14 cellular contexts compared by ENCODE assay signal in genomic region chr17:48471807-48472484, GRCh38. TPM values are rescaled to one million over a fixed set of nuclear protein-coding genes. Genes with fewer than 3 reads are reported as not detected.
DNase-seq lines count a peak whose midpoint lies in the region; ATAC-seq, FAIRE-seq and TF ChIP-seq lines count a peak whose summit lies in the region.
"Had no signal": no experiment of that assay in that cellular context is flagged by ENCODE, and none has a peak within 500 bp of the region (broad histone marks: within the 10 kb centered on the region; RNA-seq: fewer than 3 reads in every experiment).

No MANE protein-coding gene starts in this region.

- H3K9ac ChIP-seq in endodermal cell (ENCODE audit: extremely low read depth, low read length, poor library complexity, severe bottlenecking) = no peak overlapping the region

- no peak overlapping the region for H3K4me3 Mint-ChIP-seq in activated CD8-positive, alpha-beta T cell treated with anti-CD3 and anti-CD28 coated beads, Interleukin-2, amount 10 ng/mL, durations not matched to agents 7 days and 5 days
- H3K4me3 Mint-ChIP-seq in activated CD8-positive, alpha-beta T cell treated with anti-CD3 and anti-CD28 coated beads for 36 hours = no peak overlapping the region
- no peak overlapping the region for H3K4me3 Mint-ChIP-seq in endodermal cell
- H3K4me3 Mint-ChIP-seq in osteocyte (ENCODE audit: unreplicated experiment) = no peak overlapping the region

- H3K9me3 ChIP-seq in endodermal cell (ENCODE audit: control insufficient read depth, low read length) (no peaks in the 10 kb centered on the region), adrenal gland (replicated peaks in 1 of 3) (no peaks in the 10 kb centered on the region)
- H3K9me3 ChIP-seq: upper lobe of right lung had no signal

- intact Hi-C loops in activated CD8-positive, alpha-beta T cell treated with anti-CD3 and anti-CD28 coated beads for 36 hours (cut with micrococcal nuclease) = no loop called here
- intact Hi-C loops in adrenal gland (cut with DNase I) = no loop called here

- TF ChIP-seq POLR2A in adrenal gland (IDR thresholded peaks at IDR 0.05) = no peak

- peak; percentile 13 for FAIRE-seq in urothelium cell line (lab: Jason Lieb, UNC)
- FAIRE-seq: endometrium had no signal

- 80 to 88% methylated on average over 5 to 9 of the region's 9 CpGs for WGBS in endodermal cell (ENCODE audit: insufficient coverage in 1 of 2, insufficient read length in 1 of 2), 2 experiments
- WGBS in adrenal gland, 4 donors = 72 to 79% (median 77%) methylated on average over 7 to 9 of the region's 9 CpGs

- peak overlapping the region; percentile 62 for H3K27ac Mint-ChIP-seq in activated CD8-positive, alpha-beta T cell treated with anti-CD3 and anti-CD28 coated beads, Interleukin-2, amount 10 ng/mL, durations not matched to agents 7 days and 5 days
- no peak overlapping the region for H3K27ac Mint-ChIP-seq in activated CD8-positive, alpha-beta T cell treated with anti-CD3 and anti-CD28 coated beads for 36 hours
- H3K27ac Mint-ChIP-seq in endodermal cell = no peak overlapping the region
- H3K27ac Mint-ChIP-seq in osteocyte (ENCODE audit: unreplicated experiment) = no peak overlapping the region

- no peaks in the 10 kb centered on the region for H3K36me3 Mint-ChIP-seq in activated CD8-positive, alpha-beta T cell treated with anti-CD3 and anti-CD28 coated beads, Interleukin-2, amount 10 ng/mL, durations not matched to agents 7 days and 5 days (ENCODE audit: low read depth)
- H3K36me3 Mint-ChIP-seq in activated CD8-positive, alpha-beta T cell treated with anti-CD3 and anti-CD28 coated beads for 36 hours (ENCODE audit: low read depth) = no peaks in the 10 kb centered on the region
- H3K36me3 Mint-ChIP-seq in endodermal cell (ENCODE audit: low read depth) = no peaks in the 10 kb centered on the region
- H3K36me3 Mint-ChIP-seq in osteocyte (ENCODE audit: unreplicated experiment) = no peaks in the 10 kb centered on the region
- H3K36me3 Mint-ChIP-seq: brain had no signal

- DNase-seq in activated CD8-positive, alpha-beta T cell treated with anti-CD3 and anti-CD28 coated beads, Interleukin-2, amount 10 ng/mL, durations not matched to agents 7 days and 5 days = no peak
- DNase-seq in activated CD8-positive, alpha-beta T cell treated with anti-CD3 and anti-CD28 coated beads for 36 hours = no peak
- DNase-seq in NCI-H2227 treated with DMSO at 0.1 percent for 48 hours (lab: John Stamatoyannopoulos, UW) (peak; percentile 87), endodermal cell (peak; percentile 81), urothelium cell line (ENCODE audit: low spot score) (no peak), adrenal gland (no peak), GM03348 (ENCODE audit: low spot score) (no peak), osteocyte (ENCODE audit: extremely low spot score, unreplicated experiment) (no peak)
- DNase-seq: activated effector memory CD4-positive, alpha-beta T cell treated with anti-CD3 and anti-CD28 coated beads, Interleukin-2, amount 50 U/mL, for 16 hours; NCI-H526 treated with DMSO at 0.1 percent for 48 hours; upper lobe of right lung had no signal

- H3K27me3 ChIP-seq in endodermal cell (ENCODE audit: control insufficient read depth, insufficient read depth, low read length, poor library complexity, severe bottlenecking) (peaks cover 31% of the 10 kb centered on the region), adrenal gland (no peaks in the 10 kb centered on the region)

- H3K27me3 Mint-ChIP-seq in activated CD8-positive, alpha-beta T cell treated with anti-CD3 and anti-CD28 coated beads, Interleukin-2, amount 10 ng/mL, durations not matched to agents 7 days and 5 days (ENCODE audit: low read depth) = peaks cover 14% of the 10 kb centered on the region
- H3K27me3 Mint-ChIP-seq in activated CD8-positive, alpha-beta T cell treated with anti-CD3 and anti-CD28 coated beads for 36 hours = no peaks in the 10 kb centered on the region
- H3K27me3 Mint-ChIP-seq in endodermal cell (ENCODE audit: insufficient read depth) = peaks cover 75% of the 10 kb centered on the region
- H3K27me3 Mint-ChIP-seq in osteocyte (ENCODE audit: unreplicated experiment) = peaks cover 27% of the 10 kb centered on the region

- H3K4me1 Mint-ChIP-seq in activated CD8-positive, alpha-beta T cell treated with anti-CD3 and anti-CD28 coated beads, Interleukin-2, amount 10 ng/mL, durations not matched to agents 7 days and 5 days (ENCODE audit: low read depth) = peaks cover 10% of the 10 kb centered on the region
- H3K4me1 Mint-ChIP-seq in activated CD8-positive, alpha-beta T cell treated with anti-CD3 and anti-CD28 coated beads for 36 hours (ENCODE audit: low read depth) = peaks cover 8% of the 10 kb centered on the region
- peaks cover 17% of the 10 kb centered on the region for H3K4me1 Mint-ChIP-seq in endodermal cell
- H3K4me1 Mint-ChIP-seq in osteocyte (ENCODE audit: unreplicated experiment) = no peaks in the 10 kb centered on the region
- H3K4me1 Mint-ChIP-seq: brain had no signal

- H3K36me3 ChIP-seq in endodermal cell (ENCODE audit: control insufficient read depth, insufficient read depth, low read length) = no peaks in the 10 kb centered on the region
- H3K36me3 ChIP-seq in adrenal gland (replicated peaks in 1 of 2) = no peaks in the 10 kb centered on the region
- H3K36me3 ChIP-seq: upper lobe of right lung had no signal

- CTCF ChIA-PET in activated CD8-positive, alpha-beta T cell treated with anti-CD3 and anti-CD28 coated beads, Interleukin-2, amount 10 ng/mL, durations not matched to agents 7 days and 5 days (lab: Charles Lee) = interaction anchor here (1.0 to 1.7 kb wide), 7 partner anchors 20 to 137 kb away, joined by 3 to 6 read pairs (median 3); partner anchors contain the start of gene HOXB5
- CTCF ChIA-PET in activated CD8-positive, alpha-beta T cell treated with anti-CD3 and anti-CD28 coated beads for 36 hours (lab: Charles Lee) = interaction anchor here (0.9 to 2.1 kb wide), 7 partner anchors 9 to 164 kb away, joined by 3 to 9 read pairs (median 5); partner anchors contain the start of gene HOXB5

- POLR2A ChIA-PET in activated CD8-positive, alpha-beta T cell treated with anti-CD3 and anti-CD28 coated beads, Interleukin-2, amount 10 ng/mL, durations not matched to agents 7 days and 5 days (lab: Charles Lee) = interaction anchor here (0.5 kb wide), 1 partner anchor 106 kb away, joined by 4 read pairs; no protein-coding TSS in a partner anchor
- POLR2A ChIA-PET in activated CD8-positive, alpha-beta T cell treated with anti-CD3 and anti-CD28 coated beads for 36 hours (lab: Charles Lee) = no interaction called here

- H3K4me1 ChIP-seq in endodermal cell (ENCODE audit: control insufficient read depth, insufficient read depth, low read length) (peaks cover 8% of the 10 kb centered on the region), adrenal gland (replicated peaks in 1 of 2) (no peaks in the 10 kb centered on the region)
- H3K4me1 ChIP-seq: upper lobe of right lung had no signal

- no peak overlapping the region for H3K27ac ChIP-seq in endodermal cell (ENCODE audit: low read depth, low read length)
- no peak overlapping the region for H3K27ac ChIP-seq in adrenal gland
- H3K27ac ChIP-seq: upper lobe of right lung had no signal

- no peaks in the 10 kb centered on the region for H3K9me3 Mint-ChIP-seq in activated CD8-positive, alpha-beta T cell treated with anti-CD3 and anti-CD28 coated beads, Interleukin-2, amount 10 ng/mL, durations not matched to agents 7 days and 5 days (ENCODE audit: insufficient read depth)
- no peaks in the 10 kb centered on the region for H3K9me3 Mint-ChIP-seq in activated CD8-positive, alpha-beta T cell treated with anti-CD3 and anti-CD28 coated beads for 36 hours
- no peaks in the 10 kb centered on the region for H3K9me3 Mint-ChIP-seq in endodermal cell
- no peaks in the 10 kb centered on the region for H3K9me3 Mint-ChIP-seq in osteocyte (ENCODE audit: unreplicated experiment)
- H3K9me3 Mint-ChIP-seq: brain had no signal

- TF ChIP-seq CTCF in activated CD8-positive, alpha-beta T cell treated with anti-CD3 and anti-CD28 coated beads for 36 hours (IDR thresholded peaks at IDR 0.05) = no peak
- TF ChIP-seq CTCF in endodermal cell (conservative IDR thresholded peaks at IDR 0.05) (peak; percentile 57), adrenal gland (IDR thresholded peaks at IDR 0.05) (no peak), osteocyte (IDR thresholded peaks at IDR 0.05) (no peak)

- no peak for ATAC-seq in activated CD8-positive, alpha-beta T cell treated with anti-CD3 and anti-CD28 coated beads, Interleukin-2, amount 10 ng/mL, durations not matched to agents 7 days and 5 days
- ATAC-seq in activated CD8-positive, alpha-beta T cell treated with anti-CD3 and anti-CD28 coated beads for 36 hours = no peak
- ATAC-seq: left lobe of liver had no signal

- no peak overlapping the region for H3K4me3 ChIP-seq in endodermal cell (ENCODE audit: low read length)
- H3K4me3 ChIP-seq in adrenal gland = no peak overlapping the region
- H3K4me3 ChIP-seq: upper lobe of right lung had no signal

RNA-seq across cellular contexts. Expression of gene SKAP1, which starts 41.9 kb away (rescaled TPM):
- total RNA-seq in activated CD8-positive, alpha-beta T cell treated with anti-CD3 and anti-CD28 coated beads, Interleukin-2, amount 10 ng/mL, durations not matched to agents 7 days and 5 days = 10 to 100 TPM; 93.8 to 94.1 TPM
- 10 to 100 TPM; 73.9 to 81.3 TPM for total RNA-seq in activated CD8-positive, alpha-beta T cell treated with anti-CD3 and anti-CD28 coated beads for 36 hours
- total RNA-seq in endodermal cell (under 1 TPM; 0.31 to 0.53 TPM), adrenal gland (10 to 100 TPM in 2 of 8 donors, 1 to 10 TPM in 6; 3.2 to 24.0 (median 8.6) TPM), osteocyte (not detected in 2 replicates)
- polyA plus RNA-seq in endodermal cell (2013, experiment 1 of 2) = not detected
- 0.66 TPM for polyA plus RNA-seq in endodermal cell (2013, experiment 2 of 2)
- polyA plus RNA-seq in adrenal gland = 100 to 1,000 TPM in 1 of 3 donors, 10 to 100 TPM in 2; 28.1 to 117 (median 52.8) TPM

RNA-seq across cellular contexts. Expression of gene HOXB1, which starts 58.9 kb away (rescaled TPM):
- total RNA-seq in activated CD8-positive, alpha-beta T cell treated with anti-CD3 and anti-CD28 coated beads, Interleukin-2, amount 10 ng/mL, durations not matched to agents 7 days and 5 days = not detected
- not detected for total RNA-seq in activated CD8-positive, alpha-beta T cell treated with anti-CD3 and anti-CD28 coated beads for 36 hours
- not detected for total RNA-seq in endodermal cell
- polyA plus RNA-seq in endodermal cell (2013, experiment 1 of 2) = 27.1 TPM
- polyA plus RNA-seq in endodermal cell (2013, experiment 2 of 2) = 28.3 TPM
- not detected for total RNA-seq in adrenal gland
- not detected for polyA plus RNA-seq in adrenal gland
- total RNA-seq in osteocyte = not detected in 2 replicates
- total RNA-seq: left lobe of liver, upper lobe of right lung had no signal

Comparison
In these comparisons a context has a peak if more than half of its experiments do, and no peak if none do; other contexts are left out.
1. DNase-seq: peak in NCI-H2227 treated with DMSO at 0.1 percent for 48 hours (single experiment) and endodermal cell (single experiment); none in activated CD8-positive, alpha-beta T cell treated with anti-CD3 and anti-CD28 coated beads, Interleukin-2, amount 10 ng/mL, durations not matched to agents 7 days and 5 days (single experiment), activated CD8-positive, alpha-beta T cell treated with anti-CD3 and anti-CD28 coated beads for 36 hours (single experiment), urothelium cell line (single experiment), adrenal gland (0 of 7), GM03348 (single experiment) and osteocyte (single experiment).